In the genomic region with DNA sequence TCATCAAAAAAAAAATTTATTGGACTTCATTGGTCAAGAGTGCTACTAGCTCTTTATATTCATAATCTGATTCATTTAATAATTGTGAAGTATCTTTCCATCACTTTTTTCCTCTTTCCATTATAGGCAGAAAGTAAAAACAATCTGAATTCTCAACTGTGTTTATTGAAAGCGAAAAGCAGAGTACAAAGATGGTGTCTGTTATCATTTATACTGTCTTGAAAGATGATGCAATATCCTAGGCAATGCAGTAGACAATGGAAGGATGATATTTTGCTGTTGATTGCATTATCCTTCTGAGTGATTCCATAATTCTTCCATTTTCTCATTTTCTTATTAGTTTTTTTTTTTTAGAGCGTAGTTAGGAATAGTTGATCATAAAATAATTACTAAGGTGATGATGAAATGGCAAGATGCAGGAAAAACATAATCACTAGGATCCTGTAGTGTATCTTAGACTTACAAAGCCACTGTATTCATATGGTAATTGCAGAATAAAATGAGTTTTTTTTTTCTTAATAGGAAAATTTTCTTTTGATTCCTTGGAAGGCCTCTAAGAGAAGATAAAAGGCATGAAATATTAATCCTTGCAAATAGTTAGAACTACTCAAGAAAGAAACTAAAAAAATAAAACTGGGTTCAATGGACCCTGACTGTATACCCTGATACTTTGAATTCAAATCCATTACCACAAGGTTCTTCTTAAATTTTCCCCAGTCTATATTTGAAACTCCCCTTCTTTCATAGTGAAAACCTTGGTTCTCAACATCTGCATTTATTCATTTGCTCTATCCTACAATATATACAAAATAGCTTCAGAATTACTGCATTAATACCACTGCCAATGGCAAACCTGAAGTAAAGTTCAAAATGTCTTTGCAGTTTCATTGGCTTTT, we compare ENCODE assay signal across 1 cellular context.
TF ChIP-seq lines count a peak whose summit lies in the region.

No MANE protein-coding gene starts in this region.

TF ChIP-seq in K562, 482 proteins besides CTCF, POLR2A, EP300 and RAD21 (continued from another document):
- TF ChIP-seq, protein P1, sequence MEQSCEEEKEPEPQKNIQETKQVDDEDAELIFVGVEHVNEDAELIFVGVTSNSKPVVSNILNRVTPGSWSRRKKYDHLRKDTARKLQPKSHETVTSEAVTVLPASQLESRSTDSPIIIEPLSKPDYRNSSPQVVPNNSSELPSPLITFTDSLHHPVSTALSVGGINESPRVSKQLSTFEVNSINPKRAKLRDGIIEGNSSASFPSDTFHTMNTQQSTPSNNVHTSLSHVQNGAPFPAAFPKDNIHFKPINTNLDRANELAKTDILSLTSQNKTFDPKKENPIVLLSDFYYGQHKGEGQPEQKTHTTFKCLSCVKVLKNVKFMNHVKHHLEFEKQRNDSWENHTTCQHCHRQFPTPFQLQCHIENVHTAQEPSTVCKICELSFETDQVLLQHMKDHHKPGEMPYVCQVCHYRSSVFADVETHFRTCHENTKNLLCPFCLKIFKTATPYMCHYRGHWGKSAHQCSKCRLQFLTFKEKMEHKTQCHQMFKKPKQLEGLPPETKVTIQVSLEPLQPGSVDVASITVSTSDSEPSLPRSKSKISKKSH (CRISPR knock-in tag; IDR thresholded peaks at IDR 0.05) = no peak
- TF ChIP-seq LARP7 (IDR thresholded peaks at IDR 0.05) = no peak
- TF ChIP-seq ZNF217 (CRISPR knock-in tag; IDR thresholded peaks at IDR 0.05) = no peak
- no peak for TF ChIP-seq FOS (IDR thresholded peaks at IDR 0.05; ENCODE audit: extremely low read depth, insufficient read length)
- TF ChIP-seq ZNF766 (CRISPR knock-in tag; conservative IDR thresholded peaks at IDR 0.05) = no peak
- TF ChIP-seq ETV1 (tag; conservative IDR thresholded peaks at IDR 0.05; ENCODE audit: low read depth) = 0 out of 2 replicates have a peak, but pooled peaks have one; percentile 35
- TF ChIP-seq RFX5 (IDR thresholded peaks at IDR 0.05; ENCODE audit: low read depth, low read length) = no peak
- TF ChIP-seq ZNF717 (CRISPR knock-in tag; IDR thresholded peaks at IDR 0.05) = no peak
- TF ChIP-seq ZC3H4 (CRISPR knock-in tag; IDR thresholded peaks at IDR 0.05; ENCODE audit: borderline replicate concordance) = no peak
- no peak for TF ChIP-seq NFATC3 (IDR thresholded peaks at IDR 0.05)
- no peak for TF ChIP-seq NR4A1 (CRISPR knock-in tag; IDR thresholded peaks at IDR 0.05)
- peak; percentile 51; the same call in 1 of the 2 replicates for TF ChIP-seq NR4A1 (tag; IDR thresholded peaks at IDR 0.05)
- peak; percentile 81 for TF ChIP-seq ZNF589 (CRISPR knock-in tag; IDR thresholded peaks at IDR 0.05; ENCODE audit: low read depth)
- no peak for TF ChIP-seq RFX7 (CRISPR knock-in tag; IDR thresholded peaks at IDR 0.05)
- TF ChIP-seq, protein P2, sequence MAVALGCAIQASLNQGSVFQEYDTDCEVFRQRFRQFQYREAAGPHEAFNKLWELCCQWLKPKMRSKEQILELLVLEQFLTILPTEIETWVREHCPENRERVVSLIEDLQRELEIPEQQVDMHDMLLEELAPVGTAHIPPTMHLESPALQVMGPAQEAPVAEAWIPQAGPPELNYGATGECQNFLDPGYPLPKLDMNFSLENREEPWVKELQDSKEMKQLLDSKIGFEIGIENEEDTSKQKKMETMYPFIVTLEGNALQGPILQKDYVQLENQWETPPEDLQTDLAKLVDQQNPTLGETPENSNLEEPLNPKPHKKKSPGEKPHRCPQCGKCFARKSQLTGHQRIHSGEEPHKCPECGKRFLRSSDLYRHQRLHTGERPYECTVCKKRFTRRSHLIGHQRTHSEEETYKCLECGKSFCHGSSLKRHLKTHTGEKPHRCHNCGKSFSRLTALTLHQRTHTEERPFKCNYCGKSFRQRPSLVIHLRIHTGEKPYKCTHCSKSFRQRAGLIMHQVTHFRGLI (CRISPR knock-in tag; IDR thresholded peaks at IDR 0.05) = no peak
- no peak for TF ChIP-seq ZC3H11A (IDR thresholded peaks at IDR 0.05; ENCODE audit: low read depth, low read length)
- TF ChIP-seq, protein P3, sequence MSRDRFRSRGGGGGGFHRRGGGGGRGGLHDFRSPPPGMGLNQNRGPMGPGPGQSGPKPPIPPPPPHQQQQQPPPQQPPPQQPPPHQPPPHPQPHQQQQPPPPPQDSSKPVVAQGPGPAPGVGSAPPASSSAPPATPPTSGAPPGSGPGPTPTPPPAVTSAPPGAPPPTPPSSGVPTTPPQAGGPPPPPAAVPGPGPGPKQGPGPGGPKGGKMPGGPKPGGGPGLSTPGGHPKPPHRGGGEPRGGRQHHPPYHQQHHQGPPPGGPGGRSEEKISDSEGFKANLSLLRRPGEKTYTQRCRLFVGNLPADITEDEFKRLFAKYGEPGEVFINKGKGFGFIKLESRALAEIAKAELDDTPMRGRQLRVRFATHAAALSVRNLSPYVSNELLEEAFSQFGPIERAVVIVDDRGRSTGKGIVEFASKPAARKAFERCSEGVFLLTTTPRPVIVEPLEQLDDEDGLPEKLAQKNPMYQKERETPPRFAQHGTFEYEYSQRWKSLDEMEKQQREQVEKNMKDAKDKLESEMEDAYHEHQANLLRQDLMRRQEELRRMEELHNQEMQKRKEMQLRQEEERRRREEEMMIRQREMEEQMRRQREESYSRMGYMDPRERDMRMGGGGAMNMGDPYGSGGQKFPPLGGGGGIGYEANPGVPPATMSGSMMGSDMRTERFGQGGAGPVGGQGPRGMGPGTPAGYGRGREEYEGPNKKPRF (IDR thresholded peaks at IDR 0.05; ENCODE audit: low read depth, low read length) = no peak
- TF ChIP-seq ZNF584 (CRISPR knock-in tag; IDR thresholded peaks at IDR 0.05; ENCODE audit: low read depth) = peak; percentile 75; the same call in 1 of the 2 replicates
- no peak for TF ChIP-seq CBFA2T2 (conservative IDR thresholded peaks at IDR 0.05)
- TF ChIP-seq, protein P4, sequence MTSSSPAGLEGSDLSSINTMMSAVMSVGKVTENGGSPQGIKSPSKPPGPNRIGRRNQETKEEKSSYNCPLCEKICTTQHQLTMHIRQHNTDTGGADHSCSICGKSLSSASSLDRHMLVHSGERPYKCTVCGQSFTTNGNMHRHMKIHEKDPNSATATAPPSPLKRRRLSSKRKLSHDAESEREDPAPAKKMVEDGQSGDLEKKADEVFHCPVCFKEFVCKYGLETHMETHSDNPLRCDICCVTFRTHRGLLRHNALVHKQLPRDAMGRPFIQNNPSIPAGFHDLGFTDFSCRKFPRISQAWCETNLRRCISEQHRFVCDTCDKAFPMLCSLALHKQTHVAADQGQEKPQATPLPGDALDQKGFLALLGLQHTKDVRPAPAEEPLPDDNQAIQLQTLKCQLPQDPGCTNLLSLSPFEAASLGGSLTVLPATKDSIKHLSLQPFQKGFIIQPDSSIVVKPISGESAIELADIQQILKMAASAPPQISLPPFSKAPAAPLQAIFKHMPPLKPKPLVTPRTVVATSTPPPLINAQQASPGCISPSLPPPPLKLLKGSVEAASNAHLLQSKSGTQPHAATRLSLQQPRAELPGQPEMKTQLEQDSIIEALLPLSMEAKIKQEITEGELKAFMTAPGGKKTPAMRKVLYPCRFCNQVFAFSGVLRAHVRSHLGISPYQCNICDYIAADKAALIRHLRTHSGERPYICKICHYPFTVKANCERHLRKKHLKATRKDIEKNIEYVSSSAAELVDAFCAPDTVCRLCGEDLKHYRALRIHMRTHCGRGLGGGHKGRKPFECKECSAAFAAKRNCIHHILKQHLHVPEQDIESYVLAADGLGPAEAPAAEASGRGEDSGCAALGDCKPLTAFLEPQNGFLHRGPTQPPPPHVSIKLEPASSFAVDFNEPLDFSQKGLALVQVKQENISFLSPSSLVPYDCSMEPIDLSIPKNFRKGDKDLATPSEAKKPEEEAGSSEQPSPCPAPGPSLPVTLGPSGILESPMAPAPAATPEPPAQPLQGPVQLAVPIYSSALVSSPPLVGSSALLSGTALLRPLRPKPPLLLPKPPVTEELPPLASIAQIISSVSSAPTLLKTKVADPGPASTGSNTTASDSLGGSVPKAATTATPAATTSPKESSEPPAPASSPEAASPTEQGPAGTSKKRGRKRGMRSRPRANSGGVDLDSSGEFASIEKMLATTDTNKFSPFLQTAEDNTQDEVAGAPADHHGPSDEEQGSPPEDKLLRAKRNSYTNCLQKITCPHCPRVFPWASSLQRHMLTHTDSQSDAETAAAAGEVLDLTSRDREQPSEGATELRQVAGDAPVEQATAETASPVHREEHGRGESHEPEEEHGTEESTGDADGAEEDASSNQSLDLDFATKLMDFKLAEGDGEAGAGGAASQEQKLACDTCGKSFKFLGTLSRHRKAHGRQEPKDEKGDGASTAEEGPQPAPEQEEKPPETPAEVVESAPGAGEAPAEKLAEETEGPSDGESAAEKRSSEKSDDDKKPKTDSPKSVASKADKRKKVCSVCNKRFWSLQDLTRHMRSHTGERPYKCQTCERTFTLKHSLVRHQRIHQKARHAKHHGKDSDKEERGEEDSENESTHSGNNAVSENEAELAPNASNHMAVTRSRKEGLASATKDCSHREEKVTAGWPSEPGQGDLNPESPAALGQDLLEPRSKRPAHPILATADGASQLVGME (CRISPR knock-in tag; IDR thresholded peaks at IDR 0.05) = no peak
- TF ChIP-seq, protein P5, sequence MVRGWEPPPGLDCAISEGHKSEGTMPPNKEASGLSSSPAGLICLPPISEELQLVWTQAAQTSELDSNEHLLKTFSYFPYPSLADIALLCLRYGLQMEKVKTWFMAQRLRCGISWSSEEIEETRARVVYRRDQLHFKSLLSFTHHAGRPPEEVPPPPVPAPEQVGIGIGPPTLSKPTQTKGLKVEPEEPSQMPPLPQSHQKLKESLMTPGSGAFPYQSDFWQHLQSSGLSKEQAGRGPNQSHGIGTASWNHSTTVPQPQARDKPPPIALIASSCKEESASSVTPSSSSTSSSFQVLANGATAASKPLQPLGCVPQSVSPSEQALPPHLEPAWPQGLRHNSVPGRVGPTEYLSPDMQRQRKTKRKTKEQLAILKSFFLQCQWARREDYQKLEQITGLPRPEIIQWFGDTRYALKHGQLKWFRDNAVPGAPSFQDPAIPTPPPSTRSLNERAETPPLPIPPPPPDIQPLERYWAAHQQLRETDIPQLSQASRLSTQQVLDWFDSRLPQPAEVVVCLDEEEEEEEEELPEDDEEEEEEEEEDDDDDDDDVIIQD (CRISPR knock-in tag; IDR thresholded peaks at IDR 0.05) = no peak
- TF ChIP-seq NFYB (IDR thresholded peaks at IDR 0.05; ENCODE audit: extremely low read depth, insufficient read length) = no peak
- no peak; the same call in 1 of the 2 replicates for TF ChIP-seq DDX20 (tag; IDR thresholded peaks at IDR 0.05; ENCODE audit: low read depth)
- TF ChIP-seq KLF10 (CRISPR knock-in tag; IDR thresholded peaks at IDR 0.05) = no peak
- TF ChIP-seq ZBTB7A (IDR thresholded peaks at IDR 0.05; ENCODE audit: borderline replicate concordance, control insufficient read depth, low read depth, low read length) = no peak
- TF ChIP-seq EZH2 (IDR thresholded peaks at IDR 0.05; ENCODE audit: borderline replicate concordance, low read depth, low read length) = no peak
- no peak for TF ChIP-seq ZNF444 (CRISPR knock-in tag; IDR thresholded peaks at IDR 0.05)
- no peak for TF ChIP-seq COPS2 (conservative IDR thresholded peaks at IDR 0.05)
- TF ChIP-seq MXI1 (IDR thresholded peaks at IDR 0.05; ENCODE audit: low read depth, low read length) = no peak
- TF ChIP-seq, protein P6, sequence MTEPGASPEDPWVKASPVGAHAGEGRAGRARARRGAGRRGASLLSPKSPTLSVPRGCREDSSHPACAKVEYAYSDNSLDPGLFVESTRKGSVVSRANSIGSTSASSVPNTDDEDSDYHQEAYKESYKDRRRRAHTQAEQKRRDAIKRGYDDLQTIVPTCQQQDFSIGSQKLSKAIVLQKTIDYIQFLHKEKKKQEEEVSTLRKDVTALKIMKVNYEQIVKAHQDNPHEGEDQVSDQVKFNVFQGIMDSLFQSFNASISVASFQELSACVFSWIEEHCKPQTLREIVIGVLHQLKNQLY (CRISPR knock-in tag; conservative IDR thresholded peaks at IDR 0.05) = no peak
- TF ChIP-seq, protein P7, sequence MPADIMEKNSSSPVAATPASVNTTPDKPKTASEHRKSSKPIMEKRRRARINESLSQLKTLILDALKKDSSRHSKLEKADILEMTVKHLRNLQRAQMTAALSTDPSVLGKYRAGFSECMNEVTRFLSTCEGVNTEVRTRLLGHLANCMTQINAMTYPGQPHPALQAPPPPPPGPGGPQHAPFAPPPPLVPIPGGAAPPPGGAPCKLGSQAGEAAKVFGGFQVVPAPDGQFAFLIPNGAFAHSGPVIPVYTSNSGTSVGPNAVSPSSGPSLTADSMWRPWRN (IDR thresholded peaks at IDR 0.05; ENCODE audit: low read depth) = no peak
- TF ChIP-seq ZNF830 (CRISPR knock-in tag; IDR thresholded peaks at IDR 0.05) = no peak
- peak; percentile 61; the same call in 1 of the 2 replicates for TF ChIP-seq ZNF175 (CRISPR knock-in tag; IDR thresholded peaks at IDR 0.05; ENCODE audit: low read depth)
- TF ChIP-seq, protein P8, sequence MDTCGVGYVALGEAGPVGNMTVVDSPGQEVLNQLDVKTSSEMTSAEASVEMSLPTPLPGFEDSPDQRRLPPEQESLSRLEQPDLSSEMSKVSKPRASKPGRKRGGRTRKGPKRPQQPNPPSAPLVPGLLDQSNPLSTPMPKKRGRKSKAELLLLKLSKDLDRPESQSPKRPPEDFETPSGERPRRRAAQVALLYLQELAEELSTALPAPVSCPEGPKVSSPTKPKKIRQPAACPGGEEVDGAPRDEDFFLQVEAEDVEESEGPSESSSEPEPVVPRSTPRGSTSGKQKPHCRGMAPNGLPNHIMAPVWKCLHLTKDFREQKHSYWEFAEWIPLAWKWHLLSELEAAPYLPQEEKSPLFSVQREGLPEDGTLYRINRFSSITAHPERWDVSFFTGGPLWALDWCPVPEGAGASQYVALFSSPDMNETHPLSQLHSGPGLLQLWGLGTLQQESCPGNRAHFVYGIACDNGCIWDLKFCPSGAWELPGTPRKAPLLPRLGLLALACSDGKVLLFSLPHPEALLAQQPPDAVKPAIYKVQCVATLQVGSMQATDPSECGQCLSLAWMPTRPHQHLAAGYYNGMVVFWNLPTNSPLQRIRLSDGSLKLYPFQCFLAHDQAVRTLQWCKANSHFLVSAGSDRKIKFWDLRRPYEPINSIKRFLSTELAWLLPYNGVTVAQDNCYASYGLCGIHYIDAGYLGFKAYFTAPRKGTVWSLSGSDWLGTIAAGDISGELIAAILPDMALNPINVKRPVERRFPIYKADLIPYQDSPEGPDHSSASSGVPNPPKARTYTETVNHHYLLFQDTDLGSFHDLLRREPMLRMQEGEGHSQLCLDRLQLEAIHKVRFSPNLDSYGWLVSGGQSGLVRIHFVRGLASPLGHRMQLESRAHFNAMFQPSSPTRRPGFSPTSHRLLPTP (IDR thresholded peaks at IDR 0.05; ENCODE audit: borderline replicate concordance, extremely low read depth, insufficient read length) = no peak
- no peak for TF ChIP-seq JUNB (CRISPR knock-in tag; conservative IDR thresholded peaks at IDR 0.05)
- TF ChIP-seq HSF4 (CRISPR knock-in tag; IDR thresholded peaks at IDR 0.05; ENCODE audit: borderline replicate concordance) = no peak
- no peak for TF ChIP-seq HDAC8 (tag; IDR thresholded peaks at IDR 0.05)
- no peak for TF ChIP-seq ZC3H8 (IDR thresholded peaks at IDR 0.05)
